ENCODE assay signal across 14 cellular contexts in the genomic region with DNA sequence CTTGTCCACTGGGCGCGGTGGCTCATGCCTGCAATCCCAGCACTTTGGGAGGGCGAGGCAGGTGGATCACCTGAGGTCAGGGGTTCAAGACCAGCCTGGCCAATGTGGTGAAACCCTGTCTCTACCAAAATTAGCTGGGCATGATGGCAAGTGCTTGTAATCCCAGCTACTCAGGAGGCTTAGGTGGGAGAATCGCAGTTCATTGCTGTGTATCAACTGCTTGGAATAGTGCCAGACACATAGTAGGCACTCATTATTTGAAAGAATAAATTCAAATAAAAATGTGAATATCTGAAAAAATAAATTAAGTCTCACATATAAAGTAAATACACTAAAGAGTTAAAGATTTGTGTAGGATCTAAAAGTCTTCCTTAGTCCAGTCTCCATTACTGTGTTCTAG. TPM values are rescaled to one million over a fixed set of nuclear protein-coding genes. Genes with fewer than 3 reads are reported as not detected.
DNase-seq lines count a peak whose midpoint lies in the region; ATAC-seq and TF ChIP-seq lines count a peak whose summit lies in the region.
"Had no signal": no experiment of that assay in that cellular context is flagged by ENCODE, and none has a peak within 500 bp of the region (broad histone marks: within the 10 kb centered on the region; RNA-seq: fewer than 3 reads in every experiment).

No MANE protein-coding gene starts in this region.

- H3K27ac Mint-ChIP-seq in T-helper 17 cell (peak overlapping the region; percentile 87), mesothelial cell of epicardium (peak overlapping the region; percentile 6), Calu3 (ENCODE audit: unreplicated experiment) (no peak overlapping the region)

- H3K27ac ChIP-seq in BLaER1 (no peak overlapping the region), DOHH2 (ENCODE audit: low read depth, low read length) (no peak overlapping the region), tibial artery (no peak overlapping the region)

- BruUV-seq in Calu3 (replicated peaks; lab: Mats Ljungman, UMichigan) = no TSS peak

- peaks cover 3% of the 10 kb centered on the region; the same call in 1 of the 2 replicates for H3F3A ChIP-seq in DOHH2 (ENCODE audit: control insufficient read depth, insufficient read depth)

- H3K27me3 ChIP-seq in BLaER1 (no peaks in the 10 kb centered on the region), DOHH2 (ENCODE audit: control insufficient read depth, low read length) (no peaks in the 10 kb centered on the region), tibial artery (no peaks in the 10 kb centered on the region)

- CTCF ChIA-PET in Calu3 (lab: Charles Lee) = no interaction called here

- H3K79me2 ChIP-seq in DOHH2 (ENCODE audit: control insufficient read depth, low read length) = peaks cover 79% of the 10 kb centered on the region

- H3K4me3 ChIP-seq in BLaER1 (no peak overlapping the region), DOHH2 (ENCODE audit: low read length) (peak overlapping the region; percentile 79), tibial artery (no peak overlapping the region)

- intact Hi-C loops in tibial artery (cut with DNase I; ENCODE audit: low total_unique reads) (no loop called here), Calu3 (cut with micrococcal nuclease; ENCODE audit: unreplicated experiment) (loop anchor here (10.0 kb wide), 1 partner anchor 108 kb away; no protein-coding TSS in a partner anchor)

- H4K20me1 ChIP-seq in BLaER1 = peaks cover 30% of the 10 kb centered on the region
- H4K20me1 ChIP-seq in DOHH2 (ENCODE audit: control insufficient read depth, insufficient read depth, low read depth, low read length) = no peaks in the 10 kb centered on the region

- H3K4me1 ChIP-seq in BLaER1 (peaks cover 28% of the 10 kb centered on the region), DOHH2 (ENCODE audit: control insufficient read depth, low read length) (peaks cover 21% of the 10 kb centered on the region), tibial artery (peaks cover 0 to 29% (median 24%) of the 10 kb centered on the region in 4 donors)

- H3K4me3 Mint-ChIP-seq in T-helper 17 cell = peak overlapping the region; percentile 96
- peak overlapping the region; percentile 22 for H3K4me3 Mint-ChIP-seq in mesothelial cell of epicardium
- no peak overlapping the region for H3K4me3 Mint-ChIP-seq in Calu3 (ENCODE audit: low read depth, unreplicated experiment)

- ATAC-seq in T-helper 17 cell = no peak
- ATAC-seq: right cardiac atrium had no signal

- H3K36me3 ChIP-seq in BLaER1 (peaks cover 46% of the 10 kb centered on the region), DOHH2 (ENCODE audit: control insufficient read depth, low read length) (peaks cover 54% of the 10 kb centered on the region), tibial artery (peaks cover 7 to 42% (median 15%) of the 10 kb centered on the region in 3 donors)

- H3K9me3 Mint-ChIP-seq in mesothelial cell of epicardium (no peaks in the 10 kb centered on the region), Calu3 (ENCODE audit: low read depth, unreplicated experiment) (no peaks in the 10 kb centered on the region)

- TF ChIP-seq CTCF in DOHH2 (IDR thresholded peaks at IDR 0.05; ENCODE audit: low read depth, low read length, poor library complexity, severe bottlenecking) (no peak), mesothelial cell of epicardium (IDR thresholded peaks at IDR 0.05; ENCODE audit: unreplicated experiment) (no peak), tibial artery (IDR thresholded peaks at IDR 0.05) (no peak), Calu3 (IDR thresholded peaks at IDR 0.05; ENCODE audit: unreplicated experiment) (no peak)

- H3K4me2 ChIP-seq in BLaER1 (peak overlapping the region; percentile 77), DOHH2 (ENCODE audit: low read length) (peak overlapping the region; percentile 67)

- DNase-seq in T-helper 17 cell (no peak), mesothelial cell of epicardium (ENCODE audit: low spot score in 2 of 2, unreplicated experiment in 2 of 2) (no peak), NCI-H2107 treated with DMSO at 0.1 percent for 48 hours (lab: John Stamatoyannopoulos, UW; ENCODE audit: unreplicated experiment) (no peak), NCI-H446 treated with DMSO at 0.1 percent for 48 hours (lab: John Stamatoyannopoulos, UW) (no peak), tibial artery (no peak), Calu3 (no peak)
- DNase-seq: amniotic stem cell, dermis blood vessel endothelial cell, midbrain, NCI-H2081, right cardiac atrium, SW 1271 had no signal

- H3K9me2 ChIP-seq in DOHH2 (replicated peaks; ENCODE audit: control insufficient read depth, low read length) = no peaks in the 10 kb centered on the region

- H3K9ac ChIP-seq in BLaER1 = no peak overlapping the region

- no peaks in the 10 kb centered on the region for H3K27me3 Mint-ChIP-seq in T-helper 17 cell
- no peaks in the 10 kb centered on the region for H3K27me3 Mint-ChIP-seq in mesothelial cell of epicardium (ENCODE audit: low read depth)
- no peaks in the 10 kb centered on the region for H3K27me3 Mint-ChIP-seq in Calu3 (ENCODE audit: unreplicated experiment)

- H3K9me3 ChIP-seq in BLaER1 (no peaks in the 10 kb centered on the region), DOHH2 (ENCODE audit: control insufficient read depth, insufficient read depth, low read length) (no peaks in the 10 kb centered on the region), T-helper 17 cell (ENCODE audit: control insufficient read depth, low read length, poor library complexity, severe bottlenecking) (no peaks in the 10 kb centered on the region), tibial artery (no peaks in the 10 kb centered on the region)

- H3K4me1 Mint-ChIP-seq in T-helper 17 cell = peaks cover 28% of the 10 kb centered on the region
- H3K4me1 Mint-ChIP-seq in mesothelial cell of epicardium = peaks cover 21% of the 10 kb centered on the region
- H3K4me1 Mint-ChIP-seq in Calu3 (ENCODE audit: low read depth, unreplicated experiment) = no peaks in the 10 kb centered on the region

- peaks cover 5% of the 10 kb centered on the region for H3K36me3 Mint-ChIP-seq in T-helper 17 cell (ENCODE audit: low read depth)
- peaks cover 17% of the 10 kb centered on the region for H3K36me3 Mint-ChIP-seq in mesothelial cell of epicardium
- peaks cover 35% of the 10 kb centered on the region for H3K36me3 Mint-ChIP-seq in Calu3 (ENCODE audit: insufficient read depth, unreplicated experiment)

RNA-seq across cellular contexts. Expression of a gene that starts 1.9 kb away (rescaled TPM):
- 1 to 10 TPM; 4.3 to 6.3 TPM for total RNA-seq in T-helper 17 cell
- 14.7 to 16.8 TPM (median 15.5 TPM) in 3 replicates for total RNA-seq in mesothelial cell of epicardium
- total RNA-seq in Calu3 (2022) = 14.3 and 15.8 TPM in 2 replicates

RNA-seq across cellular contexts. Expression of a gene that starts 2.2 kb away (rescaled TPM):
- total RNA-seq in T-helper 17 cell (1 to 10 TPM in 1 of 2 donors, not detected in 1; 1.6 TPM), mesothelial cell of epicardium (3.1 to 4.6 TPM (median 3.8 TPM) in 3 replicates), Calu3 (2022) (not detected in 2 replicates)
- total RNA-seq: dermis blood vessel endothelial cell had no signal

RNA-seq across cellular contexts. Expression of a gene that starts 26.2 kb away (rescaled TPM):
- 10 to 100 TPM; 31.5 to 37.5 TPM for total RNA-seq in T-helper 17 cell
- 74.4 to 78.9 TPM (median 75.7 TPM) in 3 replicates for total RNA-seq in mesothelial cell of epicardium
- 53.4 and 53.6 TPM in 2 replicates for total RNA-seq in Calu3 (2022)

RNA-seq across cellular contexts. Expression of a gene that starts 51.0 kb away (rescaled TPM):
- total RNA-seq in T-helper 17 cell = 10 to 100 TPM; 50.8 to 59.8 TPM
- total RNA-seq in mesothelial cell of epicardium = 56.1 to 58.5 TPM (median 57.3 TPM) in 3 replicates
- 50.4 and 63.9 TPM in 2 replicates for total RNA-seq in Calu3 (2022)
